Comparison of ENCODE assay signal across 1 cellular context in genomic region chr3:136752327-136753111, GRCh38.
TF ChIP-seq lines count a peak whose summit lies in the region.

STAG1 (minus strand) TSS chr3:136752378; CDS start chr3:136630898, 121,480 bp downstream.

TF ChIP-seq in K562, 482 proteins besides CTCF, POLR2A, EP300 and RAD21 (continued from another document and continues in another):
- TF ChIP-seq, protein P1, sequence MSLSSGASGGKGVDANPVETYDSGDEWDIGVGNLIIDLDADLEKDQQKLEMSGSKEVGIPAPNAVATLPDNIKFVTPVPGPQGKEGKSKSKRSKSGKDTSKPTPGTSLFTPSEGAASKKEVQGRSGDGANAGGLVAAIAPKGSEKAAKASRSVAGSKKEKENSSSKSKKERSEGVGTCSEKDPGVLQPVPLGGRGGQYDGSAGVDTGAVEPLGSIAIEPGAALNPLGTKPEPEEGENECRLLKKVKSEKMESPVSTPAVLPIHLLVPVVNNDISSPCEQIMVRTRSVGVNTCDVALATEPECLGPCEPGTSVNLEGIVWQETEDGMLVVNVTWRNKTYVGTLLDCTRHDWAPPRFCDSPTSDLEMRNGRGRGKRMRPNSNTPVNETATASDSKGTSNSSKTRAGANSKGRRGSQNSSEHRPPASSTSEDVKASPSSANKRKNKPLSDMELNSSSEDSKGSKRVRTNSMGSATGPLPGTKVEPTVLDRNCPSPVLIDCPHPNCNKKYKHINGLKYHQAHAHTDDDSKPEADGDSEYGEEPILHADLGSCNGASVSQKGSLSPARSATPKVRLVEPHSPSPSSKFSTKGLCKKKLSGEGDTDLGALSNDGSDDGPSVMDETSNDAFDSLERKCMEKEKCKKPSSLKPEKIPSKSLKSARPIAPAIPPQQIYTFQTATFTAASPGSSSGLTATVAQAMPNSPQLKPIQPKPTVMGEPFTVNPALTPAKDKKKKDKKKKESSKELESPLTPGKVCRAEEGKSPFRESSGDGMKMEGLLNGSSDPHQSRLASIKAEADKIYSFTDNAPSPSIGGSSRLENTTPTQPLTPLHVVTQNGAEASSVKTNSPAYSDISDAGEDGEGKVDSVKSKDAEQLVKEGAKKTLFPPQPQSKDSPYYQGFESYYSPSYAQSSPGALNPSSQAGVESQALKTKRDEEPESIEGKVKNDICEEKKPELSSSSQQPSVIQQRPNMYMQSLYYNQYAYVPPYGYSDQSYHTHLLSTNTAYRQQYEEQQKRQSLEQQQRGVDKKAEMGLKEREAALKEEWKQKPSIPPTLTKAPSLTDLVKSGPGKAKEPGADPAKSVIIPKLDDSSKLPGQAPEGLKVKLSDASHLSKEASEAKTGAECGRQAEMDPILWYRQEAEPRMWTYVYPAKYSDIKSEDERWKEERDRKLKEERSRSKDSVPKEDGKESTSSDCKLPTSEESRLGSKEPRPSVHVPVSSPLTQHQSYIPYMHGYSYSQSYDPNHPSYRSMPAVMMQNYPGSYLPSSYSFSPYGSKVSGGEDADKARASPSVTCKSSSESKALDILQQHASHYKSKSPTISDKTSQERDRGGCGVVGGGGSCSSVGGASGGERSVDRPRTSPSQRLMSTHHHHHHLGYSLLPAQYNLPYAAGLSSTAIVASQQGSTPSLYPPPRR (CRISPR knock-in tag; IDR thresholded peaks at IDR 0.05; ENCODE audit: borderline replicate concordance), result no peak; the same call in 1 of the 2 replicates
- TF ChIP-seq SLC30A9 (CRISPR knock-in tag; IDR thresholded peaks at IDR 0.05), result no peak
- 0 out of 4 replicates have a peak, but pooled peaks of 1 of the 2 experiments have one; percentile 26 for TF ChIP-seq FOXA3 (CRISPR knock-in tag; conservative IDR thresholded peaks at IDR 0.05 in 1 of 2, IDR thresholded peaks at IDR 0.05 in 1 of 2)
- no peak for TF ChIP-seq ZBTB17 (CRISPR knock-in tag; IDR thresholded peaks at IDR 0.05)
- TF ChIP-seq ZNF584 (CRISPR knock-in tag; IDR thresholded peaks at IDR 0.05; ENCODE audit: low read depth), result no peak
- TF ChIP-seq TCFL5 (CRISPR knock-in tag; conservative IDR thresholded peaks at IDR 0.05), result no peak
- TF ChIP-seq CHD2 (IDR thresholded peaks at IDR 0.05; ENCODE audit: low read depth, low read length), result peak; percentile 87
- TF ChIP-seq THRAP3 (IDR thresholded peaks at IDR 0.05; ENCODE audit: borderline replicate concordance), result no peak
- no peak for TF ChIP-seq HNRNPK (IDR thresholded peaks at IDR 0.05; ENCODE audit: low read depth, low read length, poor library complexity, severe bottlenecking)
- no peak for TF ChIP-seq PATZ1 (CRISPR knock-in tag; IDR thresholded peaks at IDR 0.05; ENCODE audit: borderline replicate concordance)
- TF ChIP-seq, protein P2, sequence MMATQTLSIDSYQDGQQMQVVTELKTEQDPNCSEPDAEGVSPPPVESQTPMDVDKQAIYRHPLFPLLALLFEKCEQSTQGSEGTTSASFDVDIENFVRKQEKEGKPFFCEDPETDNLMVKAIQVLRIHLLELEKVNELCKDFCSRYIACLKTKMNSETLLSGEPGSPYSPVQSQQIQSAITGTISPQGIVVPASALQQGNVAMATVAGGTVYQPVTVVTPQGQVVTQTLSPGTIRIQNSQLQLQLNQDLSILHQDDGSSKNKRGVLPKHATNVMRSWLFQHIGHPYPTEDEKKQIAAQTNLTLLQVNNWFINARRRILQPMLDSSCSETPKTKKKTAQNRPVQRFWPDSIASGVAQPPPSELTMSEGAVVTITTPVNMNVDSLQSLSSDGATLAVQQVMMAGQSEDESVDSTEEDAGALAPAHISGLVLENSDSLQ (IDR thresholded peaks at IDR 0.05), result no peak
- TF ChIP-seq, protein P3, sequence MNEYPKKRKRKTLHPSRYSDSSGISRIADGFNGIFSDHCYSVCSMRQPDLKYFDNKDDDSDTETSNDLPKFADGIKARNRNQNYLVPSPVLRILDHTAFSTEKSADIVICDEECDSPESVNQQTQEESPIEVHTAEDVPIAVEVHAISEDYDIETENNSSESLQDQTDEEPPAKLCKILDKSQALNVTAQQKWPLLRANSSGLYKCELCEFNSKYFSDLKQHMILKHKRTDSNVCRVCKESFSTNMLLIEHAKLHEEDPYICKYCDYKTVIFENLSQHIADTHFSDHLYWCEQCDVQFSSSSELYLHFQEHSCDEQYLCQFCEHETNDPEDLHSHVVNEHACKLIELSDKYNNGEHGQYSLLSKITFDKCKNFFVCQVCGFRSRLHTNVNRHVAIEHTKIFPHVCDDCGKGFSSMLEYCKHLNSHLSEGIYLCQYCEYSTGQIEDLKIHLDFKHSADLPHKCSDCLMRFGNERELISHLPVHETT (CRISPR knock-in tag; conservative IDR thresholded peaks at IDR 0.05 in 1 of 2, IDR thresholded peaks at IDR 0.05 in 1 of 2), result no peak
- 0 out of 2 replicates have a peak, but pooled peaks have one; percentile 46 for TF ChIP-seq CBX5 (IDR thresholded peaks at IDR 0.05; ENCODE audit: borderline replicate concordance, low read depth)
- TF ChIP-seq PRDM10 (IDR thresholded peaks at IDR 0.05; ENCODE audit: partially characterized antibody), result peak; percentile 32
- TF ChIP-seq CREB3L1 (IDR thresholded peaks at IDR 0.05; ENCODE audit: borderline replicate concordance, low read depth), result peak; percentile 97
- TF ChIP-seq, protein P4, sequence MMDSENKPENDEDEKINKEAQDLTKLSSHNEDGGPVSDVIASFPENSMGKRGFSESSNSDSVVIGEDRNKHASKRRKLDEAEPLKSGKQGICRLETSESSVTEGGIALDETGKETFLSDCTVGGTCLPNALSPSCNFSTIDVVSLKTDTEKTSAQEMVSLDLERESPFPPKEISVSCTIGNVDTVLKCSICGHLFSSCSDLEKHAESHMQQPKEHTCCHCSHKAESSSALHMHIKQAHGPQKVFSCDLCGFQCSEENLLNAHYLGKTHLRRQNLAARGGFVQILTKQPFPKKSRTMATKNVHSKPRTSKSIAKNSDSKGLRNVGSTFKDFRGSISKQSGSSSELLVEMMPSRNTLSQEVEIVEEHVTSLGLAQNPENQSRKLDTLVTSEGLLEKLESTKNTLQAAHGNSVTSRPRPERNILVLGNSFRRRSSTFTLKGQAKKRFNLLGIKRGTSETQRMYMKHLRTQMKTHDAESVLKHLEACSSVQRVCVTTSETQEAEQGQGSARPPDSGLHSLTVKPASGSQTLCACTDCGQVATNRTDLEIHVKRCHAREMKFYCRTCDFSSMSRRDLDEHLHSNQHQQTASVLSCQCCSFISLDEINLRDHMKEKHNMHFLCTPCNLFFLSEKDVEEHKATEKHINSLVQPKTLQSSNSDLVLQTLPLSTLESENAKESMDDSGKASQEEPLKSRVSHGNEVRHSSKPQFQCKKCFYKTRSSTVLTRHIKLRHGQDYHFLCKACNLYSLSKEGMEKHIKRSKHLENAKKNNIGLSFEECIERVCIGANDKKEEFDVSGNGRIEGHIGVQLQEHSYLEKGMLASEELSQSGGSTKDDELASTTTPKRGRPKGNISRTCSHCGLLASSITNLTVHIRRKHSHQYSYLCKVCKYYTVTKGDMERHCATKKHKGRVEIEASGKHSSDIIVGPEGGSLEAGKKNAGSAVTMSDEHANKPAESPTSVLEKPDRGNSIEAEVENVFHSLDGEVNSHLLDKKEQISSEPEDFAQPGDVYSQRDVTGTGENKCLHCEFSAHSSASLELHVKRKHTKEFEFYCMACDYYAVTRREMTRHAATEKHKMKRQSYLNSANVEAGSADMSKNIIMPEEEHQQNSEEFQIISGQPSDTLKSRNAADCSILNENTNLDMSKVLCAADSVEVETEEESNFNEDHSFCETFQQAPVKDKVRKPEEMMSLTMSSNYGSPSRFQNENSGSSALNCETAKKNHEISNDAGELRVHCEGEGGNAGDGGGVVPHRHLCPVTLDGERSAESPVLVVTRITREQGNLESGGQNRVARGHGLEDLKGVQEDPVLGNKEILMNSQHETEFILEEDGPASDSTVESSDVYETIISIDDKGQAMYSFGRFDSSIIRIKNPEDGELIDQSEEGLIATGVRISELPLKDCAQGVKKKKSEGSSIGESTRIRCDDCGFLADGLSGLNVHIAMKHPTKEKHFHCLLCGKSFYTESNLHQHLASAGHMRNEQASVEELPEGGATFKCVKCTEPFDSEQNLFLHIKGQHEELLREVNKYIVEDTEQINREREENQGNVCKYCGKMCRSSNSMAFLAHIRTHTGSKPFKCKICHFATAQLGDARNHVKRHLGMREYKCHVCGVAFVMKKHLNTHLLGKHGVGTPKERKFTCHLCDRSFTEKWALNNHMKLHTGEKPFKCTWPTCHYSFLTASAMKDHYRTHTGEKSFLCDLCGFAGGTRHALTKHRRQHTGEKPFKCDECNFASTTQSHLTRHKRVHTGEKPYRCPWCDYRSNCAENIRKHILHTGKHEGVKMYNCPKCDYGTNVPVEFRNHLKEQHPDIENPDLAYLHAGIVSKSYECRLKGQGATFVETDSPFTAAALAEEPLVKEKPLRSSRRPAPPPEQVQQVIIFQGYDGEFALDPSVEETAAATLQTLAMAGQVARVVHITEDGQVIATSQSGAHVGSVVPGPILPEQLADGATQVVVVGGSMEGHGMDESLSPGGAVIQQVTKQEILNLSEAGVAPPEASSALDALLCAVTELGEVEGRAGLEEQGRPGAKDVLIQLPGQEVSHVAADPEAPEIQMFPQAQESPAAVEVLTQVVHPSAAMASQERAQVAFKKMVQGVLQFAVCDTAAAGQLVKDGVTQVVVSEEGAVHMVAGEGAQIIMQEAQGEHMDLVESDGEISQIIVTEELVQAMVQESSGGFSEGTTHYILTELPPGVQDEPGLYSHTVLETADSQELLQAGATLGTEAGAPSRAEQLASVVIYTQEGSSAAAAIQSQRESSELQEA (IDR thresholded peaks at IDR 0.05; ENCODE audit: low read depth), result no peak
- TF ChIP-seq, protein P5, sequence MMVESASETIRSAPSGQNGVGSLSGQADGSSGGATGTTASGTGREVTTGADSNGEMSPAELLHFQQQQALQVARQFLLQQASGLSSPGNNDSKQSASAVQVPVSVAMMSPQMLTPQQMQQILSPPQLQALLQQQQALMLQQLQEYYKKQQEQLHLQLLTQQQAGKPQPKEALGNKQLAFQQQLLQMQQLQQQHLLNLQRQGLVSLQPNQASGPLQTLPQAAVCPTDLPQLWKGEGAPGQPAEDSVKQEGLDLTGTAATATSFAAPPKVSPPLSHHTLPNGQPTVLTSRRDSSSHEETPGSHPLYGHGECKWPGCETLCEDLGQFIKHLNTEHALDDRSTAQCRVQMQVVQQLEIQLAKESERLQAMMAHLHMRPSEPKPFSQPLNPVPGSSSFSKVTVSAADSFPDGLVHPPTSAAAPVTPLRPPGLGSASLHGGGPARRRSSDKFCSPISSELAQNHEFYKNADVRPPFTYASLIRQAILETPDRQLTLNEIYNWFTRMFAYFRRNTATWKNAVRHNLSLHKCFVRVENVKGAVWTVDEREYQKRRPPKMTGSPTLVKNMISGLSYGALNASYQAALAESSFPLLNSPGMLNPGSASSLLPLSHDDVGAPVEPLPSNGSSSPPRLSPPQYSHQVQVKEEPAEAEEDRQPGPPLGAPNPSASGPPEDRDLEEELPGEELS (CRISPR knock-in tag; IDR thresholded peaks at IDR 0.05; ENCODE audit: borderline replicate concordance), result 0 out of 2 replicates have a peak, but pooled peaks have one; percentile 23
- no peak for TF ChIP-seq FOXA1 (IDR thresholded peaks at IDR 0.05; ENCODE audit: borderline replicate concordance)
- TF ChIP-seq ZNF175 (CRISPR knock-in tag; IDR thresholded peaks at IDR 0.05; ENCODE audit: low read depth), result no peak
- no peak for TF ChIP-seq HBP1 (CRISPR knock-in tag; IDR thresholded peaks at IDR 0.05)
- peak; percentile 72 for TF ChIP-seq HNRNPLL (IDR thresholded peaks at IDR 0.05; ENCODE audit: low read depth, low read length, poor library complexity, severe bottlenecking)
